In the genomic region with DNA sequence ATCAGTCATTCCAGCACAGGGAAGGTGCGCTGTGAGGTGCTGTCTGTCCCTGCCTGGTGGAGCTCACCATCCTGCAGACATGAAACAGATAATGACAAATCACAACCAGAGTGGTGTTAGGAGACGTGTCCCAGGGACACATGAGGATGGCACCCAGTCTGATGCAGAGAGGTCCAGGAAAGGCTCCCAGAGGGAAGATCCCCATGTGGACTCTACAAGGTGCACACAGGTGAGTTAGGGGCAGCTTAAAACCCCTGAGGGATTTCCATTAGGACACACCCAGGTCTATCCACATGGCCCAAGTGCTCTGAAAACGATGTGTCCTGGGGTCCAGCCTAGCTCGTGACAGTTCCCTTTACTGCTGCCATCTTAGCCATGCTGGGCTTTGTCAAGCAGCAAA, we compare ENCODE assay signal across 18 cellular contexts.
DNase-seq lines count a peak whose midpoint lies in the region; TF ChIP-seq lines count a peak whose summit lies in the region.
"Had no signal": no experiment of that assay in that cellular context is flagged by ENCODE, and none has a peak within 500 bp of the region (broad histone marks: within the 10 kb centered on the region; RNA-seq: fewer than 3 reads in every experiment).

No MANE protein-coding gene starts in this region.

- H2AFZ ChIP-seq in osteoblast (ENCODE audit: low read length), result no peak overlapping the region

- 34 to 56% (median 54%) methylated on average over 4 of the region's 4 CpGs for WGBS in adrenal gland, 4 donors

- no peaks in the 10 kb centered on the region for H3K4me1 ChIP-seq in osteoblast (ENCODE audit: insufficient read depth, low read length)
- H3K4me1 ChIP-seq in adrenal gland (replicated peaks in 1 of 2), result no peaks in the 10 kb centered on the region
- H3K4me1 ChIP-seq: A549, Caco-2 had no signal

- H3K4me2 ChIP-seq in osteoblast (ENCODE audit: insufficient read depth, low read length), result no peak overlapping the region
- H3K4me2 ChIP-seq: A549; BLaER1 treated with 17β-estradiol and CSF1 and Interleukin-3, amounts not matched to agents 10 nM and 100 nM had no signal

- no peaks in the 10 kb centered on the region for H3K27me3 Mint-ChIP-seq in activated naive CD4-positive, alpha-beta T cell treated with anti-CD3 and anti-CD28 coated beads, Interleukin-2, amount 10 ng/mL, durations not matched to agents 7 days and 5 days

- no peaks in the 10 kb centered on the region for H3K36me3 Mint-ChIP-seq in activated naive CD4-positive, alpha-beta T cell treated with anti-CD3 and anti-CD28 coated beads, Interleukin-2, amount 10 ng/mL, durations not matched to agents 7 days and 5 days
- H3K36me3 Mint-ChIP-seq: CD8-positive, alpha-beta T cell had no signal

- H3K79me2 ChIP-seq in osteoblast (ENCODE audit: insufficient read depth, low read length), result no peaks in the 10 kb centered on the region

- no peak overlapping the region for H3K27ac Mint-ChIP-seq in activated naive CD4-positive, alpha-beta T cell treated with anti-CD3 and anti-CD28 coated beads, Interleukin-2, amount 10 ng/mL, durations not matched to agents 7 days and 5 days
- H3K27ac Mint-ChIP-seq: B cell; CD4-positive, alpha-beta T cell; CD8-positive, alpha-beta T cell had no signal

- peak; percentile 31 for DNase-seq in coronary artery (ENCODE audit: low spot score)
- peak; percentile 50 for DNase-seq in osteoblast (ENCODE audit: insufficient read length, low spot score, missing footprints)
- peak; percentile 43 for DNase-seq in posterior vena cava (ENCODE audit: low spot score)
- no peak for DNase-seq in adrenal gland
- no peak for DNase-seq in kidney tubule cell (ENCODE audit: low spot score)
- no peak for DNase-seq in activated naive CD4-positive, alpha-beta T cell treated with anti-CD3 and anti-CD28 coated beads, Interleukin-2, amount 10 ng/mL, durations not matched to agents 7 days and 5 days
- DNase-seq: AML-193; Caco-2; Calu3; CD4-positive, alpha-beta T cell; DMS79 treated with DMSO at 0.1 percent for 48 hours; GF-D8 had no signal

- H3K4me3 ChIP-seq in coronary artery, result no peak overlapping the region
- no peak overlapping the region for H3K4me3 ChIP-seq in osteoblast (ENCODE audit: insufficient read depth, low read length)
- H3K4me3 ChIP-seq in adrenal gland, result no peak overlapping the region
- H3K4me3 ChIP-seq: A549; BLaER1 treated with 17β-estradiol and CSF1 and Interleukin-3, amounts not matched to agents 10 nM and 100 nM had no signal

- no peaks in the 10 kb centered on the region for H3K27me3 ChIP-seq in osteoblast (ENCODE audit: insufficient read depth, low read length)
- no peaks in the 10 kb centered on the region for H3K27me3 ChIP-seq in adrenal gland
- H3K27me3 ChIP-seq: BLaER1 treated with 17β-estradiol and CSF1 and Interleukin-3, amounts not matched to agents 10 nM and 100 nM had no signal

- TF ChIP-seq POLR2A in adrenal gland (IDR thresholded peaks at IDR 0.05), result no peak

- no peaks in the 10 kb centered on the region for H3K9me3 ChIP-seq in osteoblast (ENCODE audit: low read depth, low read length)
- H3K9me3 ChIP-seq in adrenal gland (replicated peaks in 1 of 3), result no peaks in the 10 kb centered on the region
- H3K9me3 ChIP-seq: A549; BLaER1 treated with 17β-estradiol and CSF1 and Interleukin-3, amounts not matched to agents 10 nM and 100 nM had no signal

- intact Hi-C loops in posterior vena cava (cut with DNase I) (no loop called here), adrenal gland (cut with DNase I) (no loop called here)

- peaks cover 6% of the 10 kb centered on the region for H3K9me3 Mint-ChIP-seq in activated naive CD4-positive, alpha-beta T cell treated with anti-CD3 and anti-CD28 coated beads, Interleukin-2, amount 10 ng/mL, durations not matched to agents 7 days and 5 days
- H3K9me3 Mint-ChIP-seq: CD4-positive, alpha-beta T cell; CD8-positive, alpha-beta T cell had no signal

- CTCF ChIA-PET in activated naive CD4-positive, alpha-beta T cell treated with anti-CD3 and anti-CD28 coated beads, Interleukin-2, amount 10 ng/mL, durations not matched to agents 7 days and 5 days (lab: Charles Lee), result no interaction called here

- H3K4me3 Mint-ChIP-seq in activated naive CD4-positive, alpha-beta T cell treated with anti-CD3 and anti-CD28 coated beads, Interleukin-2, amount 10 ng/mL, durations not matched to agents 7 days and 5 days, result no peak overlapping the region
- H3K4me3 Mint-ChIP-seq: B cell; CD4-positive, alpha-beta T cell; CD8-positive, alpha-beta T cell had no signal

- H3K36me3 ChIP-seq in osteoblast (ENCODE audit: insufficient read depth, low read length), result no peaks in the 10 kb centered on the region
- H3K36me3 ChIP-seq in adrenal gland (replicated peaks in 1 of 2), result no peaks in the 10 kb centered on the region
- H3K36me3 ChIP-seq: BLaER1 treated with 17β-estradiol and CSF1 and Interleukin-3, amounts not matched to agents 10 nM and 100 nM had no signal

- no peaks in the 10 kb centered on the region for H4K20me1 ChIP-seq in osteoblast (ENCODE audit: insufficient read depth, low read length)

- H3K27ac ChIP-seq in coronary artery (no peak overlapping the region), osteoblast (ENCODE audit: low read depth, low read length) (no peak overlapping the region), adrenal gland (no peak overlapping the region)
- H3K27ac ChIP-seq: 22Rv1; A549; BLaER1 treated with 17β-estradiol and CSF1 and Interleukin-3, amounts not matched to agents 10 nM and 100 nM; C4-2B had no signal

- no peak for TF ChIP-seq CTCF in coronary artery (IDR thresholded peaks at IDR 0.05)
- TF ChIP-seq CTCF in osteoblast (IDR thresholded peaks at IDR 0.05; ENCODE audit: extremely low read depth, low read depth, low read length), result no peak
- TF ChIP-seq CTCF in adrenal gland (IDR thresholded peaks at IDR 0.05), result no peak

- no peaks in the 10 kb centered on the region for H3K4me1 Mint-ChIP-seq in activated naive CD4-positive, alpha-beta T cell treated with anti-CD3 and anti-CD28 coated beads, Interleukin-2, amount 10 ng/mL, durations not matched to agents 7 days and 5 days

Comparison
In these comparisons a context has a peak if more than half of its experiments do, and no peak if none do; other contexts are left out.
1. DNase-seq: peak in coronary artery (single experiment), osteoblast (single experiment) and posterior vena cava (single experiment); none in adrenal gland (0 of 7), kidney tubule cell (single experiment) and activated naive CD4-positive, alpha-beta T cell treated with anti-CD3 and anti-CD28 coated beads, Interleukin-2, amount 10 ng/mL, durations not matched to agents 7 days and 5 days (single experiment).